In genomic region chr1:55213029-55213884, GRCh38 we compare ENCODE assay signal across 8 cellular contexts. TPM values are rescaled to one million over a fixed set of nuclear protein-coding genes. Genes with fewer than 3 reads are reported as not detected.
A peak's percentile ranks its signal among the peaks of the same experiment; 100 is the strongest.
DNase-seq lines count a peak whose midpoint lies in the region; ATAC-seq and TF ChIP-seq lines count a peak whose summit lies in the region.

No MANE protein-coding gene starts in this region.

- H3K27me3 Mint-ChIP-seq in activated T-cell treated with anti-CD3 and anti-CD28 coated beads, Interleukin-2, amount 50 U/mL, for 72 hours (ENCODE audit: low read depth): no peaks in the 10 kb centered on the region
- H3K27me3 Mint-ChIP-seq in activated B cell treated with CpG ODN at 0.5 μM for 24 hours: no peaks in the 10 kb centered on the region

- TF ChIP-seq CTCF in activated B cell treated with CpG ODN at 0.5 μM for 24 hours (IDR thresholded peaks at IDR 0.05): no peak

- WGBS in iPS DF 6.9 (ENCODE audit: insufficient coverage, insufficient read length): 100% methylated on average over 3 of the region's 11 CpGs

- H3K27me3 ChIP-seq in iPS DF 6.9 (ENCODE audit: control insufficient read depth, insufficient read depth, low read length): no peaks in the 10 kb centered on the region

- CTCF ChIA-PET in activated B cell treated with CpG ODN at 0.5 μM for 24 hours (lab: Charles Lee): interaction anchor here (1.1 to 4.4 kb wide), 3 partner anchors 60 to 72 kb away, joined by 3 to 37 read pairs (median 4); no protein-coding TSS in a partner anchor

- no peak for DNase-seq in activated T-cell treated with anti-CD3 and anti-CD28 coated beads, Interleukin-2, amount 50 U/mL, for 72 hours
- DNase-seq in activated T-cell treated with anti-CD3 and anti-CD28 coated beads for 4 hours (no peak), activated B cell treated with CpG ODN at 0.5 μM for 24 hours (no peak), iPS DF 6.9 (ENCODE audit: low read depth, low spot score) (no peak), substantia nigra (lab: John Stamatoyannopoulos, UW) (no peak), NCI-H2029 (lab: John Stamatoyannopoulos, UW) (no peak), MV-4-11 (lab: John Stamatoyannopoulos, UW) (no peak)

- no peak for ATAC-seq in activated T-cell treated with anti-CD3 and anti-CD28 coated beads, Interleukin-2, amount 50 U/mL, for 72 hours (replicated peaks in 1 of 2)
- ATAC-seq in activated B cell treated with CpG ODN at 0.5 μM for 24 hours (ENCODE audit: low read depth): no peak
- ATAC-seq in GM21723 (IDR thresholded peaks at IDR 0.05; ENCODE audit: unreplicated experiment): no peak

- peak overlapping the region; percentile 97 for H3K27ac Mint-ChIP-seq in activated T-cell treated with anti-CD3 and anti-CD28 coated beads, Interleukin-2, amount 50 U/mL, for 72 hours
- peak overlapping the region; percentile 97 for H3K27ac Mint-ChIP-seq in activated B cell treated with CpG ODN at 0.5 μM for 24 hours

- H3K4me1 ChIP-seq in iPS DF 6.9 (ENCODE audit: control insufficient read depth, insufficient read depth, low read length): peaks cover 4% of the 10 kb centered on the region; the same call in 1 of the 2 replicates

- intact Hi-C loops in activated B cell treated with CpG ODN at 0.5 μM for 24 hours (cut with micrococcal nuclease): loop anchor here (1.0 to 10.0 kb wide), 4 partner anchors 14 to 448 kb away; partner anchors contain the start of gene PARS2

- H3K27ac ChIP-seq in iPS DF 6.9 (ENCODE audit: low read length) (no peak overlapping the region), substantia nigra (ENCODE audit: low read depth, low read length, poor library complexity, severe bottlenecking) (peak overlapping the region; percentile 10)

- peaks cover 1 to 13% of the 10 kb centered on the region in 2 donors for H3K36me3 Mint-ChIP-seq in activated T-cell treated with anti-CD3 and anti-CD28 coated beads, Interleukin-2, amount 50 U/mL, for 72 hours (ENCODE audit: insufficient read depth in 2 of 2)
- H3K36me3 Mint-ChIP-seq in activated B cell treated with CpG ODN at 0.5 μM for 24 hours (ENCODE audit: low read depth): peaks cover 25% of the 10 kb centered on the region

- no peaks in the 10 kb centered on the region for H3K9me3 Mint-ChIP-seq in activated T-cell treated with anti-CD3 and anti-CD28 coated beads, Interleukin-2, amount 50 U/mL, for 72 hours
- no peaks in the 10 kb centered on the region for H3K9me3 Mint-ChIP-seq in activated B cell treated with CpG ODN at 0.5 μM for 24 hours

- peak overlapping the region; percentile 91; the same call in 1 of the 2 replicates for H3K4me3 ChIP-seq in iPS DF 6.9 (ENCODE audit: low read length)

- H3K4me3 Mint-ChIP-seq in activated T-cell treated with anti-CD3 and anti-CD28 coated beads, Interleukin-2, amount 50 U/mL, for 72 hours: peak overlapping the region; percentile 96 to 97
- peak overlapping the region; percentile 92 for H3K4me3 Mint-ChIP-seq in activated B cell treated with CpG ODN at 0.5 μM for 24 hours

- peaks cover 2% of the 10 kb centered on the region; the same call in 1 of the 2 replicates for H3K36me3 ChIP-seq in iPS DF 6.9 (ENCODE audit: control insufficient read depth, insufficient read depth, low read length)

- peaks cover 82% of the 10 kb centered on the region for H3K4me1 Mint-ChIP-seq in activated T-cell treated with anti-CD3 and anti-CD28 coated beads, Interleukin-2, amount 50 U/mL, for 72 hours (ENCODE audit: low read depth)
- H3K4me1 Mint-ChIP-seq in activated B cell treated with CpG ODN at 0.5 μM for 24 hours: peaks cover 83% of the 10 kb centered on the region

- H3K9me3 ChIP-seq in iPS DF 6.9 (ENCODE audit: control insufficient read depth, insufficient read depth, low read length): no peaks in the 10 kb centered on the region

- POLR2A ChIA-PET in activated B cell treated with CpG ODN at 0.5 μM for 24 hours (lab: Charles Lee): interaction anchor here (0.7 to 6.5 kb wide), 8 partner anchors 8 to 76 kb away, joined by 3 to 120 read pairs (median 4); no protein-coding TSS in a partner anchor

RNA-seq across cellular contexts. Expression of gene USP24, which starts 1.9 kb away (rescaled TPM):
- 10 to 100 TPM; 46.1 to 46.2 TPM for total RNA-seq in activated T-cell treated with anti-CD3 and anti-CD28 coated beads, Interleukin-2, amount 50 U/mL, for 72 hours
- 91.4 and 93.2 TPM in 2 replicates for total RNA-seq in activated B cell treated with CpG ODN at 0.5 μM for 24 hours
